In genomic region chr14:73058923-73059311, GRCh38 we compare ENCODE assay signal across 8 cellular contexts. TPM values are rescaled to one million over a fixed set of nuclear protein-coding genes. Genes with fewer than 3 reads are reported as not detected.
DNase-seq lines count a peak whose midpoint lies in the region; ATAC-seq lines count a peak whose summit lies in the region.

No MANE protein-coding gene starts in this region.

- H3K36me3 ChIP-seq in adipocyte (ENCODE audit: control insufficient read depth, insufficient read depth, low read length, severe bottlenecking) = peaks cover 10% of the 10 kb centered on the region

- peak; percentile 16 for ATAC-seq in GM21390 (IDR thresholded peaks at IDR 0.05; ENCODE audit: unreplicated experiment)
- peak; percentile 4 for ATAC-seq in stimulated activated memory B cell treated with anti-CD40 and anti-IgM and Interleukin-4, amounts not matched to agents 10 μg/mL and 1 μg/mL and 100 μg/mL, for 72 hours
- no peak for ATAC-seq in GM21529 (IDR thresholded peaks at IDR 0.05; ENCODE audit: unreplicated experiment)

- no peaks in the 10 kb centered on the region for H3K9me3 Mint-ChIP-seq in stimulated activated memory B cell treated with anti-CD40 and anti-IgM and Interleukin-4, amounts not matched to agents 10 μg/mL and 1 μg/mL and 100 μg/mL, for 72 hours

- no peaks in the 10 kb centered on the region for H3K27me3 ChIP-seq in adipocyte (replicated peaks; ENCODE audit: control insufficient read depth, insufficient read depth, low read length)

- H3K4me1 ChIP-seq in adipocyte (ENCODE audit: control insufficient read depth, insufficient read depth, low read length) = peaks cover 24% of the 10 kb centered on the region

- H3K9me3 ChIP-seq in adipocyte (ENCODE audit: control insufficient read depth, low read length) = no peaks in the 10 kb centered on the region

- no peak overlapping the region for H3K27ac Mint-ChIP-seq in stimulated activated memory B cell treated with anti-CD40 and anti-IgM and Interleukin-4, amounts not matched to agents 10 μg/mL and 1 μg/mL and 100 μg/mL, for 72 hours

- peak overlapping the region; percentile 89 for H3K9ac ChIP-seq in adipocyte (ENCODE audit: low read length)

- H3K4me3 ChIP-seq in Jurkat, Clone E6-1 (ENCODE audit: low read length) = peak overlapping the region; percentile 90
- peak overlapping the region; percentile 95 for H3K4me3 ChIP-seq in adipocyte (ENCODE audit: low read length)
- peak overlapping the region; percentile 99 for H3K4me3 ChIP-seq in iPS-11a (ENCODE audit: low read depth, low read length)

- no peak overlapping the region for H3K4me3 Mint-ChIP-seq in stimulated activated memory B cell treated with anti-CD40 and anti-IgM and Interleukin-4, amounts not matched to agents 10 μg/mL and 1 μg/mL and 100 μg/mL, for 72 hours

- H3K4me1 Mint-ChIP-seq in stimulated activated memory B cell treated with anti-CD40 and anti-IgM and Interleukin-4, amounts not matched to agents 10 μg/mL and 1 μg/mL and 100 μg/mL, for 72 hours = peaks cover 31% of the 10 kb centered on the region

- no peaks in the 10 kb centered on the region for H3K27me3 Mint-ChIP-seq in stimulated activated memory B cell treated with anti-CD40 and anti-IgM and Interleukin-4, amounts not matched to agents 10 μg/mL and 1 μg/mL and 100 μg/mL, for 72 hours

- peak; percentile 73 for DNase-seq in DMS 273 (lab: John Stamatoyannopoulos, UW; ENCODE audit: unreplicated experiment)
- DNase-seq in Jurkat, Clone E6-1 (ENCODE audit: low read depth, low spot score) = no peak
- DNase-seq in adipocyte (ENCODE audit: low read depth) = peak; percentile 60
- no peak for DNase-seq in activated gamma-delta T cell (lab: John Stamatoyannopoulos, UW)

- H3K36me3 Mint-ChIP-seq in stimulated activated memory B cell treated with anti-CD40 and anti-IgM and Interleukin-4, amounts not matched to agents 10 μg/mL and 1 μg/mL and 100 μg/mL, for 72 hours = peaks cover 7% of the 10 kb centered on the region

RNA-seq across cellular contexts. Expression of gene RBM25, which starts 0.6 kb away (rescaled TPM):
- polyA plus RNA-seq in Jurkat, Clone E6-1 (2012; ENCODE audit: insufficient read depth, insufficient read length) = 108 TPM

RNA-seq across cellular contexts. Expression of gene ZFYVE1, which starts 32.0 kb away (rescaled TPM):
- polyA plus RNA-seq in Jurkat, Clone E6-1 (2012; ENCODE audit: insufficient read depth, insufficient read length) = 12.1 TPM

Comparison
In these comparisons a context has a peak if more than half of its experiments do, and no peak if none do; other contexts are left out.
1. DNase-seq: peak in DMS 273 (single experiment) and adipocyte (single experiment); none in Jurkat, Clone E6-1 (single experiment) and activated gamma-delta T cell (single experiment).
2. Peak in every context shown above with its lines, with median percentiles within 50 percentile points of each other: H3K4me3 ChIP-seq.